Comparison of ENCODE assay signal across 19 cellular contexts in the genomic region with DNA sequence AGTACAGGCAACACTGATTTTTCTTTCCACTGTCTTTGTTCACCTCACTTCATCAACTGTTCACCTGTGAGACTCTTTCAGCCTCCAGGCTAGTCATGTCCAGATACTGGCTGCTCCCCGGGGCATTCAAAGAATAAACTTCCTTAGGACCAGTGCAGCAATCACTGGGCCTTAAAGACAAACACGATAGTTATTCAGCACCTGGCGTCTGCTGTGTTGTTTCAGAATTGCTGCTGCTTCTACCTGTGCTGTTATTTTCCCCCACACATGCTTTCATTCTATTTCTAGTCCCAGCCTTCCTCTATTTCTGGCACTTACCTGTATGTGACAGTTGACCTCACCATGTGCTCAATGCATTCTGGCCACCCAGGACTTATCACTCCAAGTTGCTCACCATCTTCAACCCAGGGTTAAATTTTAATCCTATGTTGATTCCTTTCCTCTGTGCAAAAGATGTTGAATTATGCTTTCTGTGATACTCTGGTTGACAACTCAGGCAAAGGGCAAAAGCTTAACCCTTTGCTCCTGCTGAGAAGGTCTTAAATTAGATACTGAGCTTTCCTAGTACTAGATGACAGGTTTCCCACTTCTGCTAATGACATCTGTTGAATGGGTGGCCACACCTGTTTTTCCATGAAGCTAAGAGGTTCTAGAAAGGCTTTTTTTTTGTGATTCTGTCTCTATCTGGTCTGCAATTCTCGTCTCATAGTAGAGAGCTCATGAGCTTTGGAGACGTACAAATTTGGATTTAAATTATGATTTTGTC.
A peak's percentile ranks its signal among the peaks of the same experiment; 100 is the strongest.
DNase-seq lines count a peak whose midpoint lies in the region; ATAC-seq lines count a peak whose summit lies in the region.
"Had no signal": no experiment of that assay in that cellular context is flagged by ENCODE, and none has a peak within 500 bp of the region (broad histone marks: within the 10 kb centered on the region; RNA-seq: fewer than 3 reads in every experiment).

No MANE protein-coding gene starts in this region.

- ATAC-seq in GM19395 (IDR thresholded peaks at IDR 0.05; ENCODE audit: unreplicated experiment) (peak; percentile 82), HG02884 (IDR thresholded peaks at IDR 0.05; ENCODE audit: unreplicated experiment) (peak; percentile 49)
- ATAC-seq: SK-N-SH treated with all-trans-retinoic acid at 6 μM for 48 hours; stimulated activated naive CD8-positive, alpha-beta T cell treated with anti-CD3 and anti-CD28 coated beads, Interleukin-15, amount 100 ng/mL, for 72 hours had no signal

- DNase-seq in DMS53 treated with DMSO at 0.1 percent for 48 hours (lab: John Stamatoyannopoulos, UW; ENCODE audit: unreplicated experiment), result peak; percentile 20
- DNase-seq in NCI-H510A treated with DMSO at 0.1 percent for 48 hours (lab: John Stamatoyannopoulos, UW), result peak; percentile 22
- no peak for DNase-seq in T-helper 9 cell
- DNase-seq in AG08395 (ENCODE audit: low spot score), result no peak
- no peak for DNase-seq in head of caudate nucleus
- no peak for DNase-seq in OCI-M2 (lab: John Stamatoyannopoulos, UW; ENCODE audit: unreplicated experiment)
- DNase-seq: ACHN; activated B cell treated with CpG ODN at 0.5 μM for 24 hours; activated CD8-positive, alpha-beta memory T cell treated with anti-CD3 and anti-CD28 coated beads, Interleukin-2, amount 50 U/mL, for 4 hours; activated naive CD4-positive, alpha-beta T cell treated with anti-CD3 and anti-CD28 coated beads for 36 hours; CD8-positive, alpha-beta memory T cell; GDM1; left ventricle myocardium inferior; MG63; NCI-H2171 treated with DMSO at 0.1 percent for 48 hours; stimulated activated naive CD8-positive, alpha-beta T cell treated with anti-CD3 and anti-CD28 coated beads, Interleukin-15, amount 100 ng/mL, for 72 hours had no signal

- intact Hi-C loops in head of caudate nucleus (cut with DNase I), result no loop called here

Comparison
In these comparisons a context has a peak if more than half of its experiments do, and no peak if none do; other contexts are left out.
1. DNase-seq: peak in DMS53 treated with DMSO at 0.1 percent for 48 hours (single experiment) and NCI-H510A treated with DMSO at 0.1 percent for 48 hours (single experiment); none in T-helper 9 cell (single experiment), AG08395 (single experiment), head of caudate nucleus (0 of 42) and OCI-M2 (single experiment).